18 cellular contexts compared by ENCODE assay signal in genomic region chr18:3892141-3892540, GRCh38.
"Had no signal": no experiment of that assay in that cellular context is flagged by ENCODE, and none has a peak within 500 bp of the region (broad histone marks: within the 10 kb centered on the region; RNA-seq: fewer than 3 reads in every experiment).

No MANE protein-coding gene starts in this region.

- FAIRE-seq: islet of Langerhans, TTC549 had no signal

- DNase-seq: activated CD8-positive, alpha-beta memory T cell treated with anti-CD3 and anti-CD28 coated beads, Interleukin-2, amount 10 ng/mL, durations not matched to agents 7 days and 5 days; activated CD8-positive, alpha-beta T cell treated with anti-CD3 and anti-CD28 coated beads, Interleukin-2, amount 10 ng/mL, durations not matched to agents 7 days and 5 days; activated naive CD4-positive, alpha-beta T cell; activated T-cell treated with anti-CD3 and anti-CD28 coated beads, Interleukin-2, amount 50 U/mL, for 48 hours; effector memory CD8-positive, alpha-beta T cell; gastrocnemius medialis; glutamatergic neuron; left ventricle myocardium inferior; mesendoderm; natural killer cell; right cardiac atrium; spleen; stimulated activated naive CD8-positive, alpha-beta T cell treated with anti-CD3 and anti-CD28 coated beads, Interleukin-15, Interleukin-2, amounts not matched to agents 100 U/mL and 50 U/mL, for 24 hours; T-helper 9 cell; trophoblast cell; uterus had no signal
